23 cellular contexts compared by ENCODE assay signal in genomic region chr11:87020336-87020735, GRCh38.
"Had no signal": no experiment of that assay in that cellular context is flagged by ENCODE, and none has a peak within 500 bp of the region (broad histone marks: within the 10 kb centered on the region; RNA-seq: fewer than 3 reads in every experiment).

No MANE protein-coding gene starts in this region.

- H3K4me1 Mint-ChIP-seq: activated naive CD8-positive, alpha-beta T cell treated with anti-CD3 and anti-CD28 coated beads, Interleukin-2, amount 50 U/mL, for 24 hours had no signal

- H3K36me3 ChIP-seq: esophagus muscularis mucosa, gastrocnemius medialis, ovary, prostate gland, thyroid gland had no signal

- H3K27ac Mint-ChIP-seq: activated CD4-positive, alpha-beta memory T cell treated with anti-CD3 and anti-CD28 coated beads, Interleukin-2, amount 10 ng/mL, durations not matched to agents 7 days and 5 days; activated CD4-positive, alpha-beta T cell treated with anti-CD3 and anti-CD28 coated beads, Interleukin-2, amount 10 ng/mL, durations not matched to agents 24 days and 14 days; activated CD8-positive, alpha-beta memory T cell treated with anti-CD3 and anti-CD28 coated beads, Interleukin-2, amount 10 ng/mL, durations not matched to agents 7 days and 5 days; activated naive CD8-positive, alpha-beta T cell treated with anti-CD3 and anti-CD28 coated beads, Interleukin-2, amount 50 U/mL, for 24 hours; brain; dendritic cell treated with granulocyte-macrophage colony-stimulating factor and Interleukin-4, amounts not matched to agents 40 ng/mL and 50 ng/mL, for 4 days; naive thymus-derived CD8-positive, alpha-beta T cell had no signal

- H3K36me3 Mint-ChIP-seq: activated CD8-positive, alpha-beta memory T cell treated with anti-CD3 and anti-CD28 coated beads, Interleukin-2, amount 10 ng/mL, durations not matched to agents 7 days and 5 days; brain had no signal

- H3K27me3 ChIP-seq: esophagus muscularis mucosa, gastrocnemius medialis, ovary, thyroid gland had no signal

- H3K4me1 ChIP-seq: gastrocnemius medialis, prostate gland had no signal

- H3K4me3 Mint-ChIP-seq: activated CD4-positive, alpha-beta memory T cell treated with anti-CD3 and anti-CD28 coated beads, Interleukin-2, amount 10 ng/mL, durations not matched to agents 7 days and 5 days; activated CD4-positive, alpha-beta T cell treated with anti-CD3 and anti-CD28 coated beads, Interleukin-2, amount 10 ng/mL, durations not matched to agents 24 days and 14 days; activated CD8-positive, alpha-beta memory T cell treated with anti-CD3 and anti-CD28 coated beads, Interleukin-2, amount 10 ng/mL, durations not matched to agents 7 days and 5 days; activated naive CD8-positive, alpha-beta T cell treated with anti-CD3 and anti-CD28 coated beads, Interleukin-2, amount 50 U/mL, for 24 hours; brain; dendritic cell treated with granulocyte-macrophage colony-stimulating factor and Interleukin-4, amounts not matched to agents 40 ng/mL and 50 ng/mL, for 4 days; mesothelial cell of epicardium; naive thymus-derived CD8-positive, alpha-beta T cell had no signal

- H3K4me3 ChIP-seq: esophagus muscularis mucosa, gastrocnemius medialis, ovary, prostate gland, thyroid gland had no signal

- DNase-seq: activated CD4-positive, alpha-beta memory T cell treated with anti-CD3 and anti-CD28 coated beads, Interleukin-2, amount 10 ng/mL, durations not matched to agents 7 days and 5 days; activated CD4-positive, alpha-beta T cell treated with anti-CD3 and anti-CD28 coated beads, Interleukin-2, amount 10 ng/mL, durations not matched to agents 24 days and 14 days; activated CD8-positive, alpha-beta memory T cell treated with anti-CD3 and anti-CD28 coated beads, Interleukin-2, amount 10 ng/mL, durations not matched to agents 7 days and 5 days; activated effector memory CD4-positive, alpha-beta T cell treated with anti-CD3 and anti-CD28 coated beads, Interleukin-2, amount 50 U/mL, for 16 hours; activated naive CD4-positive, alpha-beta T cell treated with anti-CD3 and anti-CD28 coated beads, Interleukin-2, amount 50 U/mL, for 16 hours; activated naive CD8-positive, alpha-beta T cell treated with anti-CD3 and anti-CD28 coated beads, Interleukin-2, amount 50 U/mL, for 24 hours; activated T-cell treated with anti-CD3 and anti-CD28 coated beads for 4 hours; anterior cingulate cortex; effector CD8-positive, alpha-beta T cell; gastrocnemius medialis; hypothalamus; naive thymus-derived CD8-positive, alpha-beta T cell; ovary; stimulated activated CD4-positive, alpha-beta T cell treated with anti-CD3 and anti-CD28 coated beads, Interleukin-4, amount 100 ng/mL, for 24 hours; stimulated activated naive CD4-positive, alpha-beta T cell treated with Interleukin-2 at 50 U/mL for 16 hours; substantia nigra; T-helper 2 cell; thyroid gland had no signal

- H3K9me3 Mint-ChIP-seq: activated CD4-positive, alpha-beta memory T cell treated with anti-CD3 and anti-CD28 coated beads, Interleukin-2, amount 10 ng/mL, durations not matched to agents 7 days and 5 days; activated CD4-positive, alpha-beta T cell treated with anti-CD3 and anti-CD28 coated beads, Interleukin-2, amount 10 ng/mL, durations not matched to agents 24 days and 14 days; activated naive CD8-positive, alpha-beta T cell treated with anti-CD3 and anti-CD28 coated beads, Interleukin-2, amount 50 U/mL, for 24 hours; dendritic cell treated with granulocyte-macrophage colony-stimulating factor and Interleukin-4, amounts not matched to agents 40 ng/mL and 50 ng/mL, for 4 days; naive thymus-derived CD8-positive, alpha-beta T cell had no signal

- H3K27me3 Mint-ChIP-seq: activated CD8-positive, alpha-beta memory T cell treated with anti-CD3 and anti-CD28 coated beads, Interleukin-2, amount 10 ng/mL, durations not matched to agents 7 days and 5 days; brain; dendritic cell treated with granulocyte-macrophage colony-stimulating factor and Interleukin-4, amounts not matched to agents 40 ng/mL and 50 ng/mL, for 4 days had no signal

- H3K9me3 ChIP-seq: esophagus muscularis mucosa, gastrocnemius medialis, ovary, prostate gland, thyroid gland had no signal
